17 cellular contexts compared by ENCODE assay signal in the genomic region with DNA sequence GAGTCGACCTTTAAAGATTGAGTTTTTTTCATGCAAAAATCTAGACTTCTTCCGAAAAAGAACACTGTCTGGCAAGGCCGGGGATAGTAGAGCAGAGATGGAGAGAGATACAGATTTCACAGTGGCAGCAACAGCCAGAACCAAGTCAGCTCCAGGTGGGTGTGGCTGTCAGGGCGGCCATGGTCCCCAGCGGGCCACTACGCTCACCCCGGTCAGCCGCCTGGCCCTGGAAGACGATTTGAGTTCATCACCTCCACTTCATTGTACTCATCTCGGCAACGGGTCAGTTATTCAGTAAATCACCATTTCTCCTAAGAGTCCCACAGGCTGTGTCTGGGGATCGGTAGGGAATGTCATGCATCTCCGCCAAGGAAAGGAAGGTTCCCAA. TPM values are rescaled to one million over a fixed set of nuclear protein-coding genes. Genes with fewer than 3 reads are reported as not detected.
DNase-seq lines count a peak whose midpoint lies in the region; ATAC-seq and TF ChIP-seq lines count a peak whose summit lies in the region.
"Had no signal": no experiment of that assay in that cellular context is flagged by ENCODE, and none has a peak within 500 bp of the region (broad histone marks: within the 10 kb centered on the region; RNA-seq: fewer than 3 reads in every experiment).

No MANE protein-coding gene starts in this region.

- H3K27ac ChIP-seq in breast epithelium (no peak overlapping the region), mammary epithelial cell (ENCODE audit: insufficient read depth, low read depth, low read length) (no peak overlapping the region), colonic mucosa (no peak overlapping the region), stomach (no peak overlapping the region), PC-9 (no peak overlapping the region)

- no peak for ATAC-seq in left lobe of liver
- no peak for ATAC-seq in GM18519 (IDR thresholded peaks at IDR 0.05; ENCODE audit: low FRiP score, unreplicated experiment)

- BruUV-seq in mammary epithelial cell (replicated peaks; lab: Mats Ljungman, UMichigan) (no TSS peak), PC-9 (replicated peaks; lab: Mats Ljungman, UMichigan) (no TSS peak)

- no peak overlapping the region for H2AFZ ChIP-seq in mammary epithelial cell (ENCODE audit: low read depth, low read length)
- H2AFZ ChIP-seq in PC-9, result no peak overlapping the region

- TF ChIP-seq EP300 in stomach (IDR thresholded peaks at IDR 0.05), result no peak

- peaks cover 0 to 2% (median 2%) of the 10 kb centered on the region in 3 donors for H3K27me3 Mint-ChIP-seq in CD14-positive monocyte (ENCODE audit: low read depth in 3 of 3)
- H3K27me3 Mint-ChIP-seq: B cell; CD4-positive, alpha-beta memory T cell had no signal

- in situ Hi-C loops in mammary epithelial cell (cut with MboI; ENCODE audit: low sequenced_read_pairs in 2 of 2), result no loop called here

- no peaks in the 10 kb centered on the region for H3K36me3 Mint-ChIP-seq in CD14-positive monocyte

- dilution Hi-C loops in mammary epithelial cell (cut with HindIII; ENCODE audit: low sequenced_read_pairs), result no loop called here

- no peaks in the 10 kb centered on the region for H3F3A ChIP-seq in PC-9 (ENCODE audit: insufficient read depth, low read depth)

- H3K9me3 ChIP-seq in breast epithelium (peaks cover 78 to 79% of the 10 kb centered on the region in 2 donors), mammary epithelial cell (replicated peaks; ENCODE audit: insufficient read depth, low read length) (peaks cover 39% of the 10 kb centered on the region), colonic mucosa (no peaks in the 10 kb centered on the region), stomach (peaks cover 11 to 97% (median 89%) of the 10 kb centered on the region in 4 donors), PC-9 (ENCODE audit: insufficient read depth, low read depth) (0 out of 2 replicates have a peak, but pooled peaks cover 3% of the 10 kb centered on the region)
- H3K9me3 ChIP-seq: HAP-1 had no signal

- H3K4me1 ChIP-seq in breast epithelium, result no peaks in the 10 kb centered on the region
- no peaks in the 10 kb centered on the region for H3K4me1 ChIP-seq in mammary epithelial cell (ENCODE audit: insufficient read depth, low read length)
- H3K4me1 ChIP-seq in colonic mucosa, result no peaks in the 10 kb centered on the region
- no peaks in the 10 kb centered on the region for H3K4me1 ChIP-seq in stomach
- no peaks in the 10 kb centered on the region for H3K4me1 ChIP-seq in PC-9 (replicated peaks; ENCODE audit: insufficient read depth)
- H3K4me1 ChIP-seq: HAP-1 had no signal

- H3K79me2 ChIP-seq in mammary epithelial cell (ENCODE audit: insufficient read depth, low read length) (no peaks in the 10 kb centered on the region), PC-9 (ENCODE audit: low read depth) (no peaks in the 10 kb centered on the region)

- no peaks in the 10 kb centered on the region for H3K9me2 ChIP-seq in PC-9 (ENCODE audit: insufficient read depth)

- intact Hi-C loops in breast epithelium (cut with DNase I; ENCODE audit: low total_unique reads), result no loop called here
- intact Hi-C loops in mammary epithelial cell (cut with micrococcal nuclease), result no loop called here
- intact Hi-C loops in colonic mucosa (cut with DNase I), result no loop called here
- intact Hi-C loops in stomach (cut with DNase I; ENCODE audit: low total_unique reads), result no loop called here
- intact Hi-C loops in CD14-positive monocyte (cut with micrococcal nuclease), result no loop called here
- intact Hi-C loops in PC-9 (cut with micrococcal nuclease; ENCODE audit: unreplicated experiment), result no loop called here

- H3K27me3 ChIP-seq in breast epithelium (no peaks in the 10 kb centered on the region), mammary epithelial cell (ENCODE audit: insufficient read depth, low read length) (no peaks in the 10 kb centered on the region), colonic mucosa (no peaks in the 10 kb centered on the region), stomach (no peaks in the 10 kb centered on the region), PC-9 (ENCODE audit: insufficient read depth, low read depth) (peaks cover 83% of the 10 kb centered on the region)

- H3K4me1 Mint-ChIP-seq in CD14-positive monocyte, result no peaks in the 10 kb centered on the region
- H3K4me1 Mint-ChIP-seq: B cell; CD4-positive, alpha-beta memory T cell had no signal

- H3K4me3 ChIP-seq in breast epithelium, result no peak overlapping the region
- H3K4me3 ChIP-seq in mammary epithelial cell (replicated peaks in 1 of 3; ENCODE audit: insufficient read depth in 1 of 3, low read depth in 2 of 3, low read length in 3 of 3), result no peak overlapping the region
- H3K4me3 ChIP-seq in colonic mucosa, result no peak overlapping the region
- H3K4me3 ChIP-seq in stomach, result no peak overlapping the region
- H3K4me3 ChIP-seq in PC-9, result no peak overlapping the region
- H3K4me3 ChIP-seq: HAP-1 had no signal

- WGBS in mammary epithelial cell (ENCODE audit: low coverage, missing lambda C conversion rate), result 84% methylated on average over 12 of the region's 13 CpGs
- 89 to 97% (median 90%) methylated on average over 13 of the region's 13 CpGs for WGBS in stomach, 5 donors

- TF ChIP-seq POLR2A in breast epithelium (IDR thresholded peaks at IDR 0.05) (no peak), stomach (IDR thresholded peaks at IDR 0.05) (no peak)

- H4K20me1 ChIP-seq in mammary epithelial cell (ENCODE audit: insufficient read depth, low read length), result no peaks in the 10 kb centered on the region
- H4K20me1 ChIP-seq in PC-9 (ENCODE audit: insufficient read depth), result no peaks in the 10 kb centered on the region

- no peaks in the 10 kb centered on the region for H3K36me3 ChIP-seq in breast epithelium
- H3K36me3 ChIP-seq in mammary epithelial cell (ENCODE audit: insufficient read depth, low read length), result no peaks in the 10 kb centered on the region
- H3K36me3 ChIP-seq in colonic mucosa, result no peaks in the 10 kb centered on the region
- H3K36me3 ChIP-seq in stomach, result peaks cover 0 to 32% (median 8%) of the 10 kb centered on the region in 4 donors
- no peaks in the 10 kb centered on the region for H3K36me3 ChIP-seq in PC-9 (ENCODE audit: low read depth)
- H3K36me3 ChIP-seq: HAP-1 had no signal

- H3K9me3 Mint-ChIP-seq in CD14-positive monocyte, result peaks cover 39 to 88% (median 74%) of the 10 kb centered on the region in 7 donors

- CTCF ChIA-PET in mammary epithelial cell (lab: Charles Lee; ENCODE audit: low non-redundant PET), result no interaction called here
- CTCF ChIA-PET in PC-9 (lab: Charles Lee), result no interaction called here

- DNase-seq in breast epithelium (ENCODE audit: low spot score in 2 of 2), result peak; percentile 4 to 20
- no peak for DNase-seq in mammary epithelial cell
- peak; percentile 8 for DNase-seq in colonic mucosa
- peak; percentile 16 for DNase-seq in left lobe of liver (ENCODE audit: low spot score)
- peak; percentile 5 for DNase-seq in stomach
- DNase-seq in CD14-positive monocyte (ENCODE audit: low spot score), result no peak
- DNase-seq in PC-9, result no peak
- DNase-seq: C1 segment of cervical spinal cord; CD4-positive, alpha-beta memory T cell; DMS153; DMS79 treated with DMSO at 0.1 percent for 48 hours; EL; GOT3 had no signal

- H3K9ac ChIP-seq in mammary epithelial cell (ENCODE audit: insufficient read depth, low read length) (no peak overlapping the region), colonic mucosa (ENCODE audit: low read depth in 2 of 2, low read length in 2 of 2) (no peak overlapping the region)

- no peak overlapping the region for H3K4me3 Mint-ChIP-seq in CD14-positive monocyte
- H3K4me3 Mint-ChIP-seq: B cell; CD4-positive, alpha-beta memory T cell had no signal

- H3K27ac Mint-ChIP-seq in CD14-positive monocyte, result no peak overlapping the region
- H3K27ac Mint-ChIP-seq: B cell; CD4-positive, alpha-beta memory T cell had no signal

- TF ChIP-seq CTCF in breast epithelium (IDR thresholded peaks at IDR 0.05) (no peak), mammary epithelial cell (conservative IDR thresholded peaks at IDR 0.05 in 1 of 2, IDR thresholded peaks at IDR 0.05 in 1 of 2; ENCODE audit: extremely low read depth in 1 of 2, insufficient read depth in 1 of 2, low read depth in 1 of 2, low read length in 2 of 2) (no peak), colonic mucosa (IDR thresholded peaks at IDR 0.05) (no peak), stomach (IDR thresholded peaks at IDR 0.05) (no peak), CD14-positive monocyte (IDR thresholded peaks at IDR 0.05) (no peak), PC-9 (conservative IDR thresholded peaks at IDR 0.05) (no peak)

- H3K4me2 ChIP-seq in mammary epithelial cell (ENCODE audit: insufficient read depth, low read depth, low read length), result no peak overlapping the region
- H3K4me2 ChIP-seq in PC-9, result no peak overlapping the region

- POLR2A ChIA-PET in PC-9 (lab: Charles Lee; ENCODE audit: unreplicated experiment), result no interaction called here

RNA-seq across cellular contexts. Expression of a gene that starts 53.0 kb away (rescaled TPM):
- total RNA-seq in breast epithelium (10 to 100 TPM in 1 of 3 donors, 1 to 10 TPM in 2; 7.4 to 11.6 (median 8.2) TPM), mammary epithelial cell (1 to 10 TPM; 5.3 to 6.8 TPM), colonic mucosa (1 to 10 TPM; 1.7 to 1.9 TPM), left lobe of liver (1.3 TPM), stomach (10 to 100 TPM in 2 of 5 donors, 1 to 10 TPM in 2, not detected in 1; 1.3 to 13.6 (median 7.7) TPM), PC-9 (2021) (2.5 and 2.7 TPM in 2 replicates)
- polyA plus RNA-seq in mammary epithelial cell (1.5 TPM), stomach (1 to 10 TPM in 2 of 3 donors, under 1 TPM in 1; 0.92 to 1.2 (median 1.1) TPM), CD14-positive monocyte (under 1 TPM; 0.25 to 0.31 TPM)
- 1.1 TPM for polyA minus RNA-seq in mammary epithelial cell
- total RNA-seq: HT-29 had no signal

Comparison
In these comparisons a context has a peak if more than half of its experiments do, and no peak if none do; other contexts are left out.
1. DNase-seq: peak in breast epithelium (2 of 2), colonic mucosa (single experiment), left lobe of liver (single experiment) and stomach (single experiment); none in mammary epithelial cell (single experiment), CD14-positive monocyte (single experiment) and PC-9 (0 of 2).